12 cellular contexts compared by ENCODE assay signal in the genomic region with DNA sequence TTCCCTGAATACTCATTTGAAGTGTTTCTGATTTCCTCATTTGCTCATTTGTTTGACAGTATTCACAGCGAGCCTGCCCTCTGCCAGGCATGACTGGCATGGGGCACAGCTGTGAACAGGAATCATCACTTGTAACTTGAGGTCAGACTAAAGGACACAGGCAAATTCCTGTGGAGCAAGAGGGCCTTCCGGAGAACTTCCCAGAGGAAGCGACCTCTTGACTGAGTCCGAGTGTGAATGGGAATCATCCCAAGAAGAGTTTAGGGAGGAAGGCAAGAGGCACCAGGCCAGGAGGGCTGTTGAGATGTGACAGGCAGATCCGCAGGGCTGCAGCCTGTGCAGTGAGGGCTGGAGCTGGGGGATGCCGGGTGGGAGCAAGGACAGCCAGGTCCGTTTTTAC. TPM values are rescaled to one million over a fixed set of nuclear protein-coding genes. Genes with fewer than 3 reads are reported as not detected.
DNase-seq lines count a peak whose midpoint lies in the region; ATAC-seq and TF ChIP-seq lines count a peak whose summit lies in the region.
"Had no signal": no experiment of that assay in that cellular context is flagged by ENCODE, and none has a peak within 500 bp of the region (broad histone marks: within the 10 kb centered on the region; RNA-seq: fewer than 3 reads in every experiment).

No MANE protein-coding gene starts in this region.

- H3K4me1 ChIP-seq in SJSA1 (replicated peaks) (peaks cover 76% of the 10 kb centered on the region), neutrophil (ENCODE audit: control insufficient read depth in 1 of 2, insufficient read depth in 1 of 2, low read depth in 1 of 2, low read length in 1 of 2) (peaks cover 15 to 22% of the 10 kb centered on the region in 2 experiments)

- intact Hi-C loops in CD14-positive monocyte (cut with micrococcal nuclease), result loop anchor here (5.0 kb wide), 4 partner anchors 42 to 642 kb away; a partner anchor contains a TSS

- DNase-seq in CD14-positive monocyte (ENCODE audit: low spot score), result no peak
- peak; percentile 45 to 54 for DNase-seq in SJSA1 (ENCODE audit: low read depth in 1 of 2, low spot score in 2 of 2)
- peak; percentile 82 for DNase-seq in glomerular visceral epithelial cell (ENCODE audit: extremely low spot score)
- no peak for DNase-seq in NCI-H128 (lab: John Stamatoyannopoulos, UW; ENCODE audit: unreplicated experiment)
- no peak for DNase-seq in NCI-H748 treated with DMSO at 0.1 percent for 48 hours (lab: John Stamatoyannopoulos, UW)
- DNase-seq: NCI-H1436 treated with DMSO at 0.1 percent for 48 hours, occipital lobe had no signal

- no peak for ATAC-seq in HG02870 (IDR thresholded peaks at IDR 0.05; ENCODE audit: unreplicated experiment)
- ATAC-seq in HG03442 (IDR thresholded peaks at IDR 0.05; ENCODE audit: unreplicated experiment), result no peak

- H3K4me3 ChIP-seq in SJSA1 (no peak overlapping the region), neutrophil (ENCODE audit: low read depth in 1 of 2, low read length in 1 of 2) (no peak overlapping the region)
- H3K4me3 ChIP-seq: BLaER1 treated with 17β-estradiol and CSF1 and Interleukin-3, amounts not matched to agents 10 nM and 100 nM had no signal

- peak overlapping the region in 5 of 7 donors; percentile 42 to 85 (median 82) for H3K27ac Mint-ChIP-seq in CD14-positive monocyte

- peaks cover 3% of the 10 kb centered on the region; the same call in 1 of the 2 replicates for H3K36me3 ChIP-seq in SJSA1
- H3K36me3 ChIP-seq in neutrophil, result no peaks in the 10 kb centered on the region
- H3K36me3 ChIP-seq: BLaER1 treated with 17β-estradiol and CSF1 and Interleukin-3, amounts not matched to agents 10 nM and 100 nM had no signal

- no peaks in the 10 kb centered on the region for H3K27me3 ChIP-seq in SJSA1 (replicated peaks)
- no peaks in the 10 kb centered on the region for H3K27me3 ChIP-seq in neutrophil
- H3K27me3 ChIP-seq: BLaER1 treated with 17β-estradiol and CSF1 and Interleukin-3, amounts not matched to agents 10 nM and 100 nM had no signal

- H3K36me3 Mint-ChIP-seq in CD14-positive monocyte, result peaks cover 0 to 3% of the 10 kb centered on the region in 2 donors

- H3K4me1 Mint-ChIP-seq in CD14-positive monocyte, result peaks cover 37% of the 10 kb centered on the region

- no peaks in the 10 kb centered on the region for H3K27me3 Mint-ChIP-seq in CD14-positive monocyte (ENCODE audit: low read depth in 3 of 3)

- peak overlapping the region; percentile 75 for H3K27ac ChIP-seq in SJSA1
- H3K27ac ChIP-seq in neutrophil, result peak overlapping the region; percentile 2
- H3K27ac ChIP-seq: VCaP had no signal

- H3K9me3 Mint-ChIP-seq in CD14-positive monocyte, result no peaks in the 10 kb centered on the region

- no peak for TF ChIP-seq CTCF in CD14-positive monocyte (IDR thresholded peaks at IDR 0.05)
- no peak for TF ChIP-seq CTCF in neutrophil (IDR thresholded peaks at IDR 0.05)

- H3K9me3 ChIP-seq in SJSA1 (replicated peaks), result no peaks in the 10 kb centered on the region
- no peaks in the 10 kb centered on the region for H3K9me3 ChIP-seq in neutrophil
- H3K9me3 ChIP-seq: BLaER1 treated with 17β-estradiol and CSF1 and Interleukin-3, amounts not matched to agents 10 nM and 100 nM had no signal

- peak overlapping the region in 1 of 2 donors; percentile 46 for H3K4me3 Mint-ChIP-seq in CD14-positive monocyte

RNA-seq across cellular contexts. Expression of a gene that starts 45.4 kb away (rescaled TPM):
- 100 to 1,000 TPM; 124 to 130 TPM for polyA plus RNA-seq in CD14-positive monocyte
- total RNA-seq in SJSA1 (2014; rRNA removed; shearing (Covaris generic)), result 106 and 169 TPM in 2 replicates

Comparison
In these comparisons a context has a peak if more than half of its experiments do, and no peak if none do; other contexts are left out.
1. DNase-seq: peak in SJSA1 (2 of 2) and glomerular visceral epithelial cell (single experiment); none in CD14-positive monocyte (single experiment), NCI-H128 (single experiment) and NCI-H748 treated with DMSO at 0.1 percent for 48 hours (single experiment).